8 cellular contexts compared by ENCODE assay signal in genomic region chr6:1611572-1612385, GRCh38. TPM values are rescaled to one million over a fixed set of nuclear protein-coding genes. Genes with fewer than 3 reads are reported as not detected.
A peak's percentile ranks its signal among the peaks of the same experiment; 100 is the strongest.
DNase-seq lines count a peak whose midpoint lies in the region; ATAC-seq and TF ChIP-seq lines count a peak whose summit lies in the region.

No MANE protein-coding gene starts in this region.

- no peaks in the 10 kb centered on the region for H3K9me3 Mint-ChIP-seq in dendritic cell treated with granulocyte-macrophage colony-stimulating factor and Interleukin-4, amounts not matched to agents 40 ng/mL and 50 ng/mL, for 4 days
- H3K9me3 Mint-ChIP-seq in naive thymus-derived CD8-positive, alpha-beta T cell, result peaks cover 0 to 5% (median 0%) of the 10 kb centered on the region in 9 donors

- H3K27ac Mint-ChIP-seq in dendritic cell treated with granulocyte-macrophage colony-stimulating factor and Interleukin-4, amounts not matched to agents 40 ng/mL and 50 ng/mL, for 4 days, result no peak overlapping the region
- peak overlapping the region in 4 of 10 donors; percentile 4 to 71 (median 44) for H3K27ac Mint-ChIP-seq in naive thymus-derived CD8-positive, alpha-beta T cell

- peaks cover 73% of the 10 kb centered on the region for H3K27me3 Mint-ChIP-seq in dendritic cell treated with granulocyte-macrophage colony-stimulating factor and Interleukin-4, amounts not matched to agents 40 ng/mL and 50 ng/mL, for 4 days
- peaks cover 38 to 62% (median 53%) of the 10 kb centered on the region in 5 donors for H3K27me3 Mint-ChIP-seq in naive thymus-derived CD8-positive, alpha-beta T cell

- H3K36me3 Mint-ChIP-seq in dendritic cell treated with granulocyte-macrophage colony-stimulating factor and Interleukin-4, amounts not matched to agents 40 ng/mL and 50 ng/mL, for 4 days (ENCODE audit: low read depth), result no peaks in the 10 kb centered on the region
- peaks cover 0 to 5% (median 4%) of the 10 kb centered on the region in 3 donors for H3K36me3 Mint-ChIP-seq in naive thymus-derived CD8-positive, alpha-beta T cell

- POLR2A ChIA-PET in naive thymus-derived CD8-positive, alpha-beta T cell (lab: Charles Lee), result interaction anchor here (1.5 kb wide), 1 partner anchor 15 kb away, joined by 3 read pairs; no protein-coding TSS in a partner anchor

- no peak for DNase-seq in GM12864 (ENCODE audit: low read depth)
- DNase-seq in NCI-H748 (lab: John Stamatoyannopoulos, UW; ENCODE audit: unreplicated experiment), result peak; percentile 74
- peak in 2 of 10 donors; percentile 35 to 40 for DNase-seq in naive thymus-derived CD8-positive, alpha-beta T cell
- DNase-seq in pons (ENCODE audit: low spot score), result no peak
- no peak for DNase-seq in amniotic stem cell (lab: John Stamatoyannopoulos, UW)
- no peak for DNase-seq in inferior parietal cortex (ENCODE audit: extremely low spot score)
- DNase-seq in NK-92 (lab: John Stamatoyannopoulos, UW; ENCODE audit: unreplicated experiment), result no peak

- peaks cover 34% of the 10 kb centered on the region for H3K4me1 Mint-ChIP-seq in dendritic cell treated with granulocyte-macrophage colony-stimulating factor and Interleukin-4, amounts not matched to agents 40 ng/mL and 50 ng/mL, for 4 days (ENCODE audit: low read depth)
- peaks cover 15 to 43% (median 36%) of the 10 kb centered on the region in 4 donors for H3K4me1 Mint-ChIP-seq in naive thymus-derived CD8-positive, alpha-beta T cell

- TF ChIP-seq CTCF in GM12864 (IDR thresholded peaks at IDR 0.05; ENCODE audit: low read depth, low read length, missing control alignments), result no peak

- peak; percentile 16 to 17 for ATAC-seq in naive thymus-derived CD8-positive, alpha-beta T cell

- intact Hi-C loops in dendritic cell treated with granulocyte-macrophage colony-stimulating factor and Interleukin-4, amounts not matched to agents 40 ng/mL and 50 ng/mL, for 4 days (cut with micrococcal nuclease), result no loop called here

- peak overlapping the region; percentile 52 for H3K4me3 ChIP-seq in GM12864 (ENCODE audit: low read depth, low read length)

- peak overlapping the region; percentile 68 for H3K4me3 Mint-ChIP-seq in dendritic cell treated with granulocyte-macrophage colony-stimulating factor and Interleukin-4, amounts not matched to agents 40 ng/mL and 50 ng/mL, for 4 days
- peak overlapping the region; percentile 76 to 91 (median 83) for H3K4me3 Mint-ChIP-seq in naive thymus-derived CD8-positive, alpha-beta T cell

RNA-seq across cellular contexts. Expression of gene FOXC1, which starts 2.1 kb away (rescaled TPM):
- not detected for total RNA-seq in naive thymus-derived CD8-positive, alpha-beta T cell
- not detected for polyA plus RNA-seq in naive thymus-derived CD8-positive, alpha-beta T cell
